8 cellular contexts compared by ENCODE assay signal in the genomic region with DNA sequence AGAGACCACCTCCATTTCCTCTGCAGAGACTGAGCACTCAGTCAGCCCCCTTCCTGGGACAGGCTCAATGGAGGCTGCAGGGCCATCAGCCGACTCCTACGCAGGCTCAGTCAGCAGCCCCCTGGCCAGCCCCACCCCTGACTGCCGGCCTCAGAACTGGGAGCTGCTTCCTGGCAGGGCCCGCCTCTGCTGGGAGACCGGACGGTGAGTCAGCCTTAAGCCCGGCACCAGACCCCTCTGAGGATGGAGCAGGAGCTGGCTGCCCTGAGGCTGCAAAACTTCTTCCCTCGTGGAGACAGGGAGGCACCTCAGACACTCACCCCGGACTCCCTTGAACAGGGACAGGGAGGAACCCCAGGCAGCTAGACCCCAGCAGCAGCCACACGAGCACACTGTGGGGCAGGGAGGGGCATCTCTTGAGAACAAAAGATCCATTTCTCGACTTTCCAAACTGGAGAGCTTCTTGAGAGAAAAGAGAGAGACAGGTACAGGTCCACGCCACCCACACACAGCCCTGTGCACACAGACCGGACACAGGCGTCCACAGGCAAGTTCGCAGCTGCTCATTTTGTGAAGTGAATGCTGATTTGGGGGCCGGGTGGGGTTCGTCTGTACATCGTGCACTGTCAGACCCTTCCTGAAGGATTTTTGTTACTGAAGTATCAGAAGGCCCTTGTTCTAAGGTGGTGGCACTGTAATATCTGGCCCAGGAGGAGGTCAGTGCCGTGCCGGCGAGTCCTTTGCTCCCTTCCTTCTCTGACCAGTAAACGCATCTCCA. TPM values are rescaled to one million over a fixed set of nuclear protein-coding genes. Genes with fewer than 3 reads are reported as not detected.
DNase-seq lines count a peak whose midpoint lies in the region; ATAC-seq and TF ChIP-seq lines count a peak whose summit lies in the region.

No MANE protein-coding gene starts in this region.

- POLR2A ChIA-PET in BJ (lab: Charles Lee): no interaction called here

- H3K9me3 ChIP-seq in esophagus muscularis mucosa: no peaks in the 10 kb centered on the region

- 3% methylated on average over 6 of the region's 22 CpGs for WGBS in esophagus muscularis mucosa

- H3K4me3 ChIP-seq in BJ (ENCODE audit: low read depth, low read length): peak overlapping the region; percentile 65
- H3K4me3 ChIP-seq in esophagus muscularis mucosa: peak overlapping the region; percentile 59 to 76 (median 62)

- DNase-seq in BJ (ENCODE audit: low read depth): peak; percentile 78
- DNase-seq in HPDE6-E6E7 (ENCODE audit: extremely low spot score): peak; percentile 95
- peak; percentile 83 for DNase-seq in T1000 (lab: John Stamatoyannopoulos, UW)
- DNase-seq in esophagus muscularis mucosa (ENCODE audit: extremely low spot score): no peak
- peak; percentile 91 for DNase-seq in myocyte (ENCODE audit: low read depth)
- no peak for DNase-seq in NCI-H1092 treated with DMSO at 0.1 percent for 48 hours (lab: John Stamatoyannopoulos, UW)
- no peak for DNase-seq in NCI-H1930 (lab: John Stamatoyannopoulos, UW)

- no peak for ATAC-seq in HG02623 (IDR thresholded peaks at IDR 0.05; ENCODE audit: unreplicated experiment)

- no peak for TF ChIP-seq CTCF in BJ (IDR thresholded peaks at IDR 0.05; ENCODE audit: insufficient read depth, low read depth, low read length)
- no peak for TF ChIP-seq CTCF in esophagus muscularis mucosa (IDR thresholded peaks at IDR 0.05)

- TF ChIP-seq EP300 in esophagus muscularis mucosa (IDR thresholded peaks at IDR 0.05): no peak

- H3K36me3 ChIP-seq in BJ (ENCODE audit: control insufficient read depth, insufficient read depth, low read length) (no peaks in the 10 kb centered on the region), esophagus muscularis mucosa (no peaks in the 10 kb centered on the region)

- TF ChIP-seq POLR2A in esophagus muscularis mucosa (IDR thresholded peaks at IDR 0.05; ENCODE audit: low read depth): no peak

- CTCF ChIA-PET in BJ (lab: Yijun Ruan, JAX): interaction anchor here (0.6 to 5.8 kb wide), 5 partner anchors 11 to 222 kb away, joined by 3 to 48 read pairs (median 4); no protein-coding TSS in a partner anchor

- H3K27me3 ChIP-seq in BJ (ENCODE audit: control insufficient read depth, insufficient read depth, low read length) (no peaks in the 10 kb centered on the region), esophagus muscularis mucosa (peaks cover 6 to 93% (median 26%) of the 10 kb centered on the region in 4 donors)

- H3K27ac ChIP-seq in esophagus muscularis mucosa (replicated peaks in 1 of 4): peak overlapping the region; percentile 73 to 88 (median 78)

- H3K4me1 ChIP-seq in esophagus muscularis mucosa: peaks cover 69 to 95% (median 79%) of the 10 kb centered on the region in 4 donors

- intact Hi-C loops in esophagus muscularis mucosa (cut with DNase I): no loop called here

RNA-seq across cellular contexts. Expression of gene TUBB3, which starts 1.3 kb away (rescaled TPM):
- polyA plus RNA-seq in BJ (2011; rRNA removed): 55.2 and 108 TPM in 2 replicates
- polyA minus RNA-seq in BJ (2011; rRNA and poly(A)+ RNA removed): 94.7 and 103 TPM in 2 replicates
- total RNA-seq in esophagus muscularis mucosa (10 to 100 TPM in 3 of 4 donors, 1 to 10 TPM in 1; 2.5 to 19.5 (median 12.9) TPM), myocyte (152 and 164 TPM in 2 replicates)
- polyA plus RNA-seq in myocyte (2012): 132 TPM

RNA-seq across cellular contexts. Expression of gene MC1R, which starts 3.2 kb away (rescaled TPM):
- 4.6 and 7.2 TPM in 2 replicates for polyA plus RNA-seq in BJ (2011; rRNA removed)
- polyA minus RNA-seq in BJ (2011; rRNA and poly(A)+ RNA removed): 4.1 and 5.6 TPM in 2 replicates
- total RNA-seq in esophagus muscularis mucosa: 1 to 10 TPM; 2.0 to 5.0 (median 2.9) TPM
- total RNA-seq in myocyte: 3.1 and 4.4 TPM in 2 replicates
- polyA plus RNA-seq in myocyte (2012): 6.2 TPM

RNA-seq across cellular contexts. Expression of gene DEF8, which starts 26.7 kb away (rescaled TPM):
- 75.5 and 109 TPM in 2 replicates for polyA plus RNA-seq in BJ (2011; rRNA removed)
- 26.0 and 40.9 TPM in 2 replicates for polyA minus RNA-seq in BJ (2011; rRNA and poly(A)+ RNA removed)
- total RNA-seq in esophagus muscularis mucosa (100 to 1,000 TPM in 2 of 4 donors, 10 to 100 TPM in 2; 86.8 to 112 (median 99.4) TPM), myocyte (92.0 and 94.7 TPM in 2 replicates)
- polyA plus RNA-seq in myocyte (2012): 77.8 TPM

RNA-seq across cellular contexts. Expression of gene TCF25, which starts 48.5 kb away (rescaled TPM):
- polyA plus RNA-seq in BJ (2011; rRNA removed): 131 and 219 TPM in 2 replicates
- 105 and 124 TPM in 2 replicates for polyA minus RNA-seq in BJ (2011; rRNA and poly(A)+ RNA removed)
- total RNA-seq in esophagus muscularis mucosa (100 to 1,000 TPM; 126 to 151 (median 137) TPM), myocyte (169 and 183 TPM in 2 replicates)
- polyA plus RNA-seq in myocyte (2012): 206 TPM

Comparison
In these comparisons a context has a peak if more than half of its experiments do, and no peak if none do; other contexts are left out.
1. DNase-seq: peak in BJ (single experiment), HPDE6-E6E7 (single experiment), T1000 (single experiment) and myocyte (single experiment); none in esophagus muscularis mucosa (single experiment), NCI-H1092 treated with DMSO at 0.1 percent for 48 hours (single experiment) and NCI-H1930 (0 of 2).